Comparison of ENCODE assay signal across 18 cellular contexts in genomic region chr20:4457566-4458543, GRCh38.
DNase-seq lines count a peak whose midpoint lies in the region; FAIRE-seq and TF ChIP-seq lines count a peak whose summit lies in the region.
"Had no signal": no experiment of that assay in that cellular context is flagged by ENCODE, and none has a peak within 500 bp of the region (broad histone marks: within the 10 kb centered on the region; RNA-seq: fewer than 3 reads in every experiment).

No MANE protein-coding gene starts in this region.

- no peak overlapping the region for H3K9ac ChIP-seq in parathyroid adenoma

- H2AFZ ChIP-seq in parathyroid adenoma: no peak overlapping the region

- H3K4me1 ChIP-seq in esophagus muscularis mucosa (no peaks in the 10 kb centered on the region), parathyroid adenoma (peaks cover 8% of the 10 kb centered on the region)
- H3K4me1 ChIP-seq: right lobe of liver had no signal

- intact Hi-C loops in esophagus muscularis mucosa (cut with DNase I): no loop called here

- H3K36me3 ChIP-seq in esophagus muscularis mucosa (no peaks in the 10 kb centered on the region), parathyroid adenoma (ENCODE audit: control insufficient read depth, insufficient read depth, low read length) (no peaks in the 10 kb centered on the region)
- H3K36me3 ChIP-seq: right lobe of liver had no signal

- 94% methylated on average over 2 of the region's 2 CpGs for WGBS in esophagus muscularis mucosa

- H3K27ac ChIP-seq in esophagus muscularis mucosa (replicated peaks in 1 of 4) (no peak overlapping the region), parathyroid adenoma (peak overlapping the region; percentile 74)
- H3K27ac ChIP-seq: right lobe of liver had no signal

- no peaks in the 10 kb centered on the region for H3K27me3 ChIP-seq in esophagus muscularis mucosa
- no peaks in the 10 kb centered on the region for H3K27me3 ChIP-seq in parathyroid adenoma (ENCODE audit: control insufficient read depth, insufficient read depth, low read length)
- H3K27me3 ChIP-seq: right lobe of liver had no signal

- no peak for TF ChIP-seq EP300 in esophagus muscularis mucosa (IDR thresholded peaks at IDR 0.05)

- no peak overlapping the region for H3K4me2 ChIP-seq in parathyroid adenoma (ENCODE audit: low read length)

- TF ChIP-seq CTCF in esophagus muscularis mucosa (IDR thresholded peaks at IDR 0.05) (no peak), parathyroid adenoma (IDR thresholded peaks at IDR 0.05) (no peak)

- DNase-seq in ELF-1 (ENCODE audit: low read depth, low spot score): peak; percentile 31
- DNase-seq in M059J (ENCODE audit: low read depth): peak; percentile 69
- peak; percentile 70 for DNase-seq in esophagus muscularis mucosa (ENCODE audit: extremely low spot score)
- no peak for DNase-seq in GM12891 (ENCODE audit: insufficient read length, low spot score)
- DNase-seq in stimulated activated naive CD4-positive, alpha-beta T cell treated with Interleukin-2 at 50 U/mL for 16 hours (lab: John Stamatoyannopoulos, UW): no peak
- DNase-seq in stimulated activated CD4-positive, alpha-beta T cell treated with anti-CD3 and anti-CD28 coated beads, Interleukin-4, amount 100 ng/mL, for 4 hours: no peak
- DNase-seq in activated naive CD4-positive, alpha-beta T cell treated with anti-CD3 and anti-CD28 coated beads, Interleukin-2, amount 50 U/mL, for 16 hours: no peak
- DNase-seq: activated CD4-positive, alpha-beta T cell treated with anti-CD3 and anti-CD28 coated beads for 4 hours; CD4-positive, alpha-beta memory T cell; DMS53; NCI-H1417; NCI-H524 treated with DMSO at 0.1 percent for 48 hours; occipital lobe; right lobe of liver had no signal

- H3K4me3 ChIP-seq in esophagus muscularis mucosa (no peak overlapping the region), parathyroid adenoma (ENCODE audit: low read depth, low read length) (no peak overlapping the region)
- H3K4me3 ChIP-seq: right lobe of liver had no signal

- no peak for TF ChIP-seq POLR2A in esophagus muscularis mucosa (IDR thresholded peaks at IDR 0.05; ENCODE audit: low read depth)
- no peak for TF ChIP-seq POLR2A in GM12891 (IDR thresholded peaks at IDR 0.05; ENCODE audit: low read depth, low read length)

- H3K9me3 ChIP-seq in esophagus muscularis mucosa (peaks cover 0 to 3% (median 0%) of the 10 kb centered on the region in 4 donors), parathyroid adenoma (ENCODE audit: control insufficient read depth, low read length) (no peaks in the 10 kb centered on the region)
- H3K9me3 ChIP-seq: right lobe of liver had no signal

- no peak for FAIRE-seq in GM12891 (lab: Jason Lieb, UNC)
- FAIRE-seq: astrocyte, colon, H54 had no signal

- H3K79me2 ChIP-seq in parathyroid adenoma: no peaks in the 10 kb centered on the region

TF ChIP-seq in GM12891, 5 proteins besides CTCF, POLR2A, EP300 and RAD21:
- TF ChIP-seq TAF1 (IDR thresholded peaks at IDR 0.05; ENCODE audit: low read depth, low read length) (no peak), POU2F2 (IDR thresholded peaks at IDR 0.05; ENCODE audit: low read depth, low read length) (no peak), PAX5 (IDR thresholded peaks at IDR 0.05; ENCODE audit: insufficient read depth, low read length, severe bottlenecking) (no peak)

Comparison
In these comparisons a context has a peak if more than half of its experiments do, and no peak if none do; other contexts are left out.
1. DNase-seq: peak in ELF-1 (single experiment), M059J (single experiment) and esophagus muscularis mucosa (single experiment); none in GM12891 (single experiment), stimulated activated naive CD4-positive, alpha-beta T cell treated with Interleukin-2 at 50 U/mL for 16 hours (single experiment), stimulated activated CD4-positive, alpha-beta T cell treated with anti-CD3 and anti-CD28 coated beads, Interleukin-4, amount 100 ng/mL, for 4 hours (0 of 2) and activated naive CD4-positive, alpha-beta T cell treated with anti-CD3 and anti-CD28 coated beads, Interleukin-2, amount 50 U/mL, for 16 hours (single experiment).